In the genomic region with DNA sequence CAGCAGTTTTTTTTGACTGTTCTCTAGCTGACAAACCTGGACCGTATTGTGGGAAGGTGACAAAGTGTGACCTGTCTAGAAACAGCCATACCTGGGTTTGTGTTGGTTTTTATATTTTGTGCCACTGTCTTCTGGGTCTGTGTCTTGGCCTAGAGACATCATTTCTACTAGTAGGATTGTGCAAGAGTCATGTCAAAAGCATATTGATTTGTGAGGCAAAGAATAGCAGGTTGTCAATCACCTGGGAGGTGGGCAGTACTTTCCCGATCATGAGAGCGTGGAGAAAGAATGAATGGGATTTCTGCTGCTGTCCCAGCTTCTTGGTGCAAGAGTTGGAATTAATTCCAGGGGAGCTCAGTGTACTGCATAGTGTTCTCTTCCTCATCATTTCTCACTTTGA, we compare ENCODE assay signal across 16 cellular contexts. TPM values are rescaled to one million over a fixed set of nuclear protein-coding genes. Genes with fewer than 3 reads are reported as not detected.
DNase-seq lines count a peak whose midpoint lies in the region; ATAC-seq and TF ChIP-seq lines count a peak whose summit lies in the region.
"Had no signal": no experiment of that assay in that cellular context is flagged by ENCODE, and none has a peak within 500 bp of the region (broad histone marks: within the 10 kb centered on the region; RNA-seq: fewer than 3 reads in every experiment).

No MANE protein-coding gene starts in this region.

- TF ChIP-seq CTCF in VCaP (conservative IDR thresholded peaks at IDR 0.05), result no peak

- no peak for ATAC-seq in activated naive CD4-positive, alpha-beta T cell treated with anti-CD3 and anti-CD28 coated beads, Interleukin-2, amount 50 U/mL, for 72 hours
- peak; percentile 44 for ATAC-seq in left lobe of liver
- ATAC-seq: GM23338 had no signal

- H3K9me3 Mint-ChIP-seq in activated naive CD4-positive, alpha-beta T cell treated with anti-CD3 and anti-CD28 coated beads, Interleukin-2, amount 50 U/mL, for 72 hours, result no peaks in the 10 kb centered on the region
- H3K9me3 Mint-ChIP-seq: CD4-positive, CD25-positive, alpha-beta regulatory T cell; GM23338 had no signal

- peak overlapping the region; percentile 13 to 39 for H3K27ac Mint-ChIP-seq in activated naive CD4-positive, alpha-beta T cell treated with anti-CD3 and anti-CD28 coated beads, Interleukin-2, amount 50 U/mL, for 72 hours
- H3K27ac Mint-ChIP-seq: GM23338 had no signal

- DNase-seq in activated naive CD4-positive, alpha-beta T cell treated with anti-CD3 and anti-CD28 coated beads, Interleukin-2, amount 50 U/mL, for 72 hours (ENCODE audit: low spot score in 2 of 2), result no peak
- no peak for DNase-seq in activated naive CD4-positive, alpha-beta T cell (lab: John Stamatoyannopoulos, UW)
- no peak for DNase-seq in left lobe of liver (ENCODE audit: low spot score)
- no peak for DNase-seq in central memory CD4-positive, alpha-beta T cell
- no peak for DNase-seq in NAMALWA (ENCODE audit: low spot score)
- DNase-seq: ACHN; CD4-positive, CD25-positive, alpha-beta regulatory T cell; NCI-H146; NCI-H2081 treated with DMSO at 0.1 percent for 48 hours; NCI-H2227 treated with DMSO at 0.1 percent for 48 hours; NCI-H524 treated with DMSO at 0.1 percent for 48 hours; OCI-M1; RPMI8226 had no signal

- peak overlapping the region; percentile 19 for H3K27ac ChIP-seq in VCaP
- H3K27ac ChIP-seq: SJSA1 had no signal

- peaks cover 36 to 46% of the 10 kb centered on the region in 2 donors for H3K36me3 Mint-ChIP-seq in activated naive CD4-positive, alpha-beta T cell treated with anti-CD3 and anti-CD28 coated beads, Interleukin-2, amount 50 U/mL, for 72 hours

RNA-seq across cellular contexts. Expression of a gene that starts 5.0 kb away (rescaled TPM):
- 100 to 1,000 TPM; 142 to 193 TPM for total RNA-seq in activated naive CD4-positive, alpha-beta T cell treated with anti-CD3 and anti-CD28 coated beads, Interleukin-2, amount 50 U/mL, for 72 hours
- total RNA-seq in left lobe of liver, result 9.7 TPM

RNA-seq across cellular contexts. Expression of a gene that starts 15.6 kb away (rescaled TPM):
- total RNA-seq in activated naive CD4-positive, alpha-beta T cell treated with anti-CD3 and anti-CD28 coated beads, Interleukin-2, amount 50 U/mL, for 72 hours, result 100 to 1,000 TPM; 328 to 366 TPM
- total RNA-seq in left lobe of liver, result 33.9 TPM

RNA-seq across cellular contexts. Expression of a gene that starts 24.5 kb away (rescaled TPM):
- 10 to 100 TPM; 31.2 to 36.5 TPM for total RNA-seq in activated naive CD4-positive, alpha-beta T cell treated with anti-CD3 and anti-CD28 coated beads, Interleukin-2, amount 50 U/mL, for 72 hours
- total RNA-seq in left lobe of liver, result 22.2 TPM

RNA-seq across cellular contexts. Expression of a gene that starts 24.6 kb away (rescaled TPM):
- total RNA-seq in activated naive CD4-positive, alpha-beta T cell treated with anti-CD3 and anti-CD28 coated beads, Interleukin-2, amount 50 U/mL, for 72 hours, result 10 to 100 TPM; 87.4 to 88.8 TPM
- total RNA-seq in left lobe of liver, result 52.5 TPM

RNA-seq across cellular contexts. Expression of a gene that starts 28.8 kb away (rescaled TPM):
- 10 to 100 TPM; 26.7 to 48.7 TPM for total RNA-seq in activated naive CD4-positive, alpha-beta T cell treated with anti-CD3 and anti-CD28 coated beads, Interleukin-2, amount 50 U/mL, for 72 hours
- 28.2 TPM for total RNA-seq in left lobe of liver

Comparison
In these comparisons a context has a peak if more than half of its experiments do, and no peak if none do; other contexts are left out.
1. RNA of a gene that starts 5.0 kb away (total RNA-seq): 142 to 193 TPM in activated naive CD4-positive, alpha-beta T cell treated with anti-CD3 and anti-CD28 coated beads, Interleukin-2, amount 50 U/mL, for 72 hours; 9.7 TPM in left lobe of liver (single experiment); every median in the first group is over 10 times any median in the second.